Comparison of ENCODE assay signal across 8 cellular contexts in genomic region chr4:140012688-140013087, GRCh38.
DNase-seq lines count a peak whose midpoint lies in the region; ATAC-seq, FAIRE-seq and TF ChIP-seq lines count a peak whose summit lies in the region.

No MANE protein-coding gene starts in this region.

- DNase-seq in GM10266 (ENCODE audit: extremely low spot score) (no peak), HTR-8/SVneo (ENCODE audit: insufficient read length, low spot score) (peak; percentile 59), RWPE2 (ENCODE audit: low spot score) (no peak), foreskin keratinocyte (peak; percentile 44 to 49), pancreas (peak in 5 of 6 donors; percentile 64 to 76 (median 67)), ureter (ENCODE audit: low spot score) (peak; percentile 75)
- peak; percentile 78 for DNase-seq in activated effector memory CD4-positive, alpha-beta T cell treated with anti-CD3 and anti-CD28 coated beads, Interleukin-2, amount 50 U/mL, for 16 hours

- FAIRE-seq in HTR-8/SVneo (lab: Jason Lieb, UNC) (peak; percentile 51), pancreas (lab: Jason Lieb, UNC) (peak; percentile 89)

- H3K4me1 ChIP-seq in RWPE2 (ENCODE audit: insufficient read depth, poor library complexity, severe bottlenecking) (peaks cover 14% of the 10 kb centered on the region), foreskin keratinocyte (no peaks in the 10 kb centered on the region), pancreas (peaks cover under 1 to 8% (median 6%) of the 10 kb centered on the region in 3 donors)

- peak; percentile 99 for ATAC-seq in RWPE2 (ENCODE audit: low read depth)
- ATAC-seq in foreskin keratinocyte = peak; percentile 44
- peak; percentile 94 to 99 (median 98) for ATAC-seq in pancreas
- ATAC-seq in HG02642 (IDR thresholded peaks at IDR 0.05; ENCODE audit: poor library complexity, unreplicated experiment) = no peak

- no peak overlapping the region for H3K27ac ChIP-seq in RWPE2 (ENCODE audit: poor library complexity, severe bottlenecking)
- no peak overlapping the region for H3K27ac ChIP-seq in foreskin keratinocyte
- no peak overlapping the region for H3K27ac ChIP-seq in pancreas

- TF ChIP-seq CTCF in GM10266 (IDR thresholded peaks at IDR 0.05; ENCODE audit: control insufficient read depth, insufficient read depth, low read depth, missing control alignments) (peak; percentile 44), RWPE2 (IDR thresholded peaks at IDR 0.05; ENCODE audit: poor library complexity, severe bottlenecking) (peak; percentile 85), foreskin keratinocyte (conservative IDR thresholded peaks at IDR 0.05) (peak; percentile 73), pancreas (IDR thresholded peaks at IDR 0.05) (peak; percentile 18 to 57 (median 32))

- H3K36me3 ChIP-seq in RWPE2 (ENCODE audit: low read depth) = no peaks in the 10 kb centered on the region
- H3K36me3 ChIP-seq in pancreas = no peaks in the 10 kb centered on the region

- intact Hi-C loops in pancreas (cut with DNase I) = no loop called here

- H3K9me3 ChIP-seq in RWPE2 (ENCODE audit: severe bottlenecking) (no peaks in the 10 kb centered on the region), pancreas (no peaks in the 10 kb centered on the region)

- H3K4me3 ChIP-seq in RWPE2 (ENCODE audit: severe bottlenecking) (no peak overlapping the region), pancreas (peak overlapping the region in 1 of 4 donors; percentile 4)

- no peaks in the 10 kb centered on the region for H3K27me3 ChIP-seq in RWPE2 (ENCODE audit: insufficient read depth, poor library complexity, severe bottlenecking)
- H3K27me3 ChIP-seq in foreskin keratinocyte = no peaks in the 10 kb centered on the region
- no peaks in the 10 kb centered on the region for H3K27me3 ChIP-seq in pancreas

- 5 to 10% methylated on average over 6 of the region's 6 CpGs for WGBS in pancreas, 2 donors

Comparison
In these comparisons a context has a peak if more than half of its experiments do, and no peak if none do; other contexts are left out.
1. DNase-seq: peak in HTR-8/SVneo (single experiment), activated effector memory CD4-positive, alpha-beta T cell treated with anti-CD3 and anti-CD28 coated beads, Interleukin-2, amount 50 U/mL, for 16 hours (single experiment), foreskin keratinocyte (2 of 2), pancreas (5 of 6) and ureter (single experiment); none in GM10266 (single experiment) and RWPE2 (single experiment).
2. CTCF ChIP-seq: peak in every context shown above with its lines; median percentile 85 in RWPE2; 73 in foreskin keratinocyte; 44 in GM10266; 32 in pancreas.